16 cellular contexts compared by ENCODE assay signal in genomic region chr13:112954488-112955270, GRCh38.
"Had no signal": no experiment of that assay in that cellular context is flagged by ENCODE, and none has a peak within 500 bp of the region (broad histone marks: within the 10 kb centered on the region; RNA-seq: fewer than 3 reads in every experiment).

No MANE protein-coding gene starts in this region.

- H3K27ac ChIP-seq: epithelial cell of prostate, gastrocnemius medialis, pancreas, tibial nerve, vagina had no signal

- H3K36me3 ChIP-seq: gastrocnemius medialis, pancreas, tibial nerve, vagina had no signal

- H3K27me3 ChIP-seq: pancreas, vagina had no signal

- H3K9me3 ChIP-seq: gastrocnemius medialis, pancreas, tibial nerve, vagina had no signal

- ATAC-seq: activated naive CD8-positive, alpha-beta T cell treated with anti-CD3 and anti-CD28 coated beads, Interleukin-2, amount 50 U/mL, for 24 hours; gastrocnemius medialis; naive thymus-derived CD4-positive, alpha-beta T cell; stimulated activated memory B cell treated with anti-CD40 and anti-IgM and Interleukin-4, amounts not matched to agents 10 μg/mL and 1 μg/mL and 100 μg/mL, for 72 hours had no signal

- H3K4me3 ChIP-seq: gastrocnemius medialis, pancreas, tibial nerve, vagina had no signal

- DNase-seq: activated CD4-positive, CD25-positive, alpha-beta regulatory T cell treated with anti-CD3 and anti-CD28 coated beads, Interleukin-2, amount 50 U/mL, for 72 hours; activated naive CD4-positive, alpha-beta T cell treated with anti-CD3 and anti-CD28 coated beads for 36 hours; activated naive CD8-positive, alpha-beta T cell treated with anti-CD3 and anti-CD28 coated beads, Interleukin-2, amount 50 U/mL, for 24 hours; activated T-cell treated with anti-CD3 and anti-CD28 coated beads for 4 hours; aorta; cerebellar nuclear complex; effector CD8-positive, alpha-beta T cell; gastrocnemius medialis; naive thymus-derived CD4-positive, alpha-beta T cell; stimulated activated CD4-positive, alpha-beta T cell treated with anti-CD3 and anti-CD28 coated beads, Interleukin-2, amount 100 ng/mL, for 48 hours; T-helper 9 cell had no signal

- H3K4me1 ChIP-seq: vagina had no signal
